23 cellular contexts compared by ENCODE assay signal in genomic region chr21:31484219-31484618, GRCh38.
A peak's percentile ranks its signal among the peaks of the same experiment; 100 is the strongest.
DNase-seq lines count a peak whose midpoint lies in the region; ATAC-seq, FAIRE-seq and TF ChIP-seq lines count a peak whose summit lies in the region.
"Had no signal": no experiment of that assay in that cellular context is flagged by ENCODE, and none has a peak within 500 bp of the region (broad histone marks: within the 10 kb centered on the region; RNA-seq: fewer than 3 reads in every experiment).

No MANE protein-coding gene starts in this region.

- no peaks in the 10 kb centered on the region for H3K79me2 ChIP-seq in mammary epithelial cell (ENCODE audit: insufficient read depth, low read length)
- peaks cover 0 to 32% of the 10 kb centered on the region in 2 experiments; a peak in 2 of 4 replicates for H3K79me2 ChIP-seq in H1 (ENCODE audit: control insufficient read depth in 1 of 2, insufficient read depth in 2 of 2, low read length in 2 of 2)

- WGBS in mammary epithelial cell (ENCODE audit: low coverage, missing lambda C conversion rate): 35% methylated on average over 5 of the region's 5 CpGs
- WGBS in H1 (ENCODE audit: extremely low coverage in 1 of 2, insufficient coverage in 1 of 2, insufficient read length in 1 of 2, insufficient replicate concordance in 2 of 2, low coverage in 1 of 2, low lambda C conversion rate in 2 of 2, missing lambda C conversion rate in 1 of 2), 2 experiments: 64% methylated on average over 5 of the region's 5 CpGs; no CpG with 5 or more reads in 1 of the 2 experiments

- intact Hi-C loops in MCF 10A (cut with micrococcal nuclease): no loop called here
- intact Hi-C loops in mammary epithelial cell (cut with micrococcal nuclease): no loop called here
- intact Hi-C loops in activated CD8-positive, alpha-beta T cell treated with anti-CD3 and anti-CD28 coated beads for 36 hours (cut with micrococcal nuclease): no loop called here

- H3K14ac ChIP-seq in H1 (ENCODE audit: insufficient read length): no peak overlapping the region

- no peaks in the 10 kb centered on the region for H3K4me1 Mint-ChIP-seq in MCF 10A (ENCODE audit: insufficient read depth, unreplicated experiment)
- no peaks in the 10 kb centered on the region for H3K4me1 Mint-ChIP-seq in activated CD8-positive, alpha-beta T cell treated with anti-CD3 and anti-CD28 coated beads for 36 hours (ENCODE audit: low read depth)
- H3K4me1 Mint-ChIP-seq: CD4-positive, CD25-positive, alpha-beta regulatory T cell had no signal

- peak overlapping the region; percentile 45; the same call in 1 of the 2 replicates for H2AK5ac ChIP-seq in H1 (ENCODE audit: low read depth, low read length)

- no peak for TF ChIP-seq EP300 in H1 (IDR thresholded peaks at IDR 0.05; ENCODE audit: borderline replicate concordance in 1 of 2, low read depth in 2 of 2, low read length in 2 of 2)

- H3K18ac ChIP-seq in H1 (ENCODE audit: extremely low read depth, low read length): no peak overlapping the region

- no peak overlapping the region for H3K27ac Mint-ChIP-seq in MCF 10A (ENCODE audit: low read depth, unreplicated experiment)
- no peak overlapping the region for H3K27ac Mint-ChIP-seq in activated CD8-positive, alpha-beta T cell treated with anti-CD3 and anti-CD28 coated beads for 36 hours
- H3K27ac Mint-ChIP-seq: CD4-positive, CD25-positive, alpha-beta regulatory T cell; IgD-negative memory B cell had no signal

- peak overlapping the region; percentile 84; the same call in 1 of the 2 replicates for H2BK15ac ChIP-seq in H1 (ENCODE audit: low read length)

- ATAC-seq in activated CD8-positive, alpha-beta T cell treated with anti-CD3 and anti-CD28 coated beads for 36 hours: no peak
- ATAC-seq: Panc1 had no signal

- H2BK20ac ChIP-seq in H1 (ENCODE audit: low read length): peak overlapping the region; percentile 90

- POLR2A ChIA-PET in MCF 10A (lab: Yijun Ruan, JAX): no interaction called here
- POLR2A ChIA-PET in H1 (lab: Charles Lee; ENCODE audit: partially characterized antibody): no interaction called here
- POLR2A ChIA-PET in activated CD8-positive, alpha-beta T cell treated with anti-CD3 and anti-CD28 coated beads for 36 hours (lab: Charles Lee): no interaction called here

- H3K56ac ChIP-seq in H1 (replicated peaks; ENCODE audit: insufficient read length, low read depth, low read length): no peak overlapping the region

- no peak overlapping the region for H3K23ac ChIP-seq in H1 (ENCODE audit: insufficient read length)

- no peak overlapping the region for H3K4ac ChIP-seq in H1 (replicated peaks; ENCODE audit: insufficient read length, low read depth, low read length)

- H3K4me1 ChIP-seq in mammary epithelial cell (ENCODE audit: insufficient read depth, low read length) (no peaks in the 10 kb centered on the region), H1 (replicated peaks in 1 of 4; ENCODE audit: control insufficient read depth in 3 of 4, insufficient read depth in 4 of 4, low read length in 3 of 4) (peaks cover 0 to 3% (median 2%) of the 10 kb centered on the region in 4 experiments; a peak in 2 of 7 replicates)
- H3K4me1 ChIP-seq: BE2C, Caco-2 had no signal

- no peak for TF ChIP-seq RAD21 in H1 (IDR thresholded peaks at IDR 0.05 in 1 of 2, conservative IDR thresholded peaks at IDR 0.05 in 1 of 2; ENCODE audit: low read depth in 2 of 2, low read length in 2 of 2)

- in situ Hi-C loops in mammary epithelial cell (cut with MboI; ENCODE audit: low sequenced_read_pairs in 2 of 2): no loop called here

- H3K9me3 Mint-ChIP-seq in MCF 10A (ENCODE audit: unreplicated experiment): peaks cover 11% of the 10 kb centered on the region
- peaks cover 19% of the 10 kb centered on the region for H3K9me3 Mint-ChIP-seq in activated CD8-positive, alpha-beta T cell treated with anti-CD3 and anti-CD28 coated beads for 36 hours

- no TSS peak for BruUV-seq in MCF 10A (replicated peaks; lab: Mats Ljungman, UMichigan)
- BruUV-seq in mammary epithelial cell (replicated peaks; lab: Mats Ljungman, UMichigan): no TSS peak

- peak; percentile 21 for DNase-seq in MCF 10A (ENCODE audit: unreplicated experiment)
- no peak for DNase-seq in mammary epithelial cell
- DNase-seq in NCI-H345 treated with DMSO at 0.1 percent for 48 hours (lab: John Stamatoyannopoulos, UW; ENCODE audit: unreplicated experiment): peak; percentile 92
- peak in 1 of 2 experiments; percentile 38 for DNase-seq in H1 (ENCODE audit: low read depth in 1 of 2, low spot score in 2 of 2)
- no peak for DNase-seq in EL
- no peak for DNase-seq in stimulated activated CD4-positive, alpha-beta T cell treated with anti-CD3 and anti-CD28 coated beads, Interleukin-1b, Interleukin-23, amount 100 ng/mL, for 48 hours
- DNase-seq in activated CD8-positive, alpha-beta T cell treated with anti-CD3 and anti-CD28 coated beads for 36 hours: no peak
- no peak for DNase-seq in NK-92 treated with Interleukin-12 subunit alpha and Interleukin-12 subunit beta, amount 100 ng/mL, for 24 hours (lab: John Stamatoyannopoulos, UW)
- DNase-seq: 8988T; BE2C; Caco-2; CD4-positive, CD25-positive, alpha-beta regulatory T cell; DMS153; Kasumi-1; MM.1S; NCI-H1092; NCI-H1436 treated with DMSO at 0.1 percent for 48 hours; NCI-H524 had no signal

- H3K9ac ChIP-seq in mammary epithelial cell (ENCODE audit: insufficient read depth, low read length): no peak overlapping the region
- no peak overlapping the region for H3K9ac ChIP-seq in H1 (replicated peaks in 1 of 4; ENCODE audit: extremely low read depth in 1 of 4, low read depth in 3 of 4, low read length in 3 of 4)

- H3K4me2 ChIP-seq in mammary epithelial cell (ENCODE audit: insufficient read depth, low read depth, low read length) (no peak overlapping the region), H1 (ENCODE audit: insufficient read depth in 1 of 2, low read depth in 2 of 2, low read length in 2 of 2) (peak overlapping the region in 1 of 2 experiments; percentile 1; a peak in 1 of 4 replicates)

- TF ChIP-seq CTCF in MCF 10A (IDR thresholded peaks at IDR 0.05; ENCODE audit: unreplicated experiment): no peak
- TF ChIP-seq CTCF in mammary epithelial cell (conservative IDR thresholded peaks at IDR 0.05 in 1 of 2, IDR thresholded peaks at IDR 0.05 in 1 of 2; ENCODE audit: extremely low read depth in 1 of 2, insufficient read depth in 1 of 2, low read depth in 1 of 2, low read length in 2 of 2): no peak
- no peak for TF ChIP-seq CTCF in H1 (IDR thresholded peaks at IDR 0.05; ENCODE audit: control extremely low read depth in 1 of 3, insufficient read depth in 1 of 3, low read depth in 1 of 3, low read length in 3 of 3)
- no peak for TF ChIP-seq CTCF in activated CD8-positive, alpha-beta T cell treated with anti-CD3 and anti-CD28 coated beads for 36 hours (IDR thresholded peaks at IDR 0.05)

- CTCF ChIA-PET in MCF 10A (lab: Yijun Ruan, JAX) (interaction anchor here (0.5 to 0.6 kb wide), 2 partner anchors 48 to 97 kb away, joined by 3 read pairs; no protein-coding TSS in a partner anchor), mammary epithelial cell (lab: Charles Lee; ENCODE audit: low non-redundant PET) (no interaction called here), H1 (lab: Charles Lee; ENCODE audit: partially characterized antibody) (interaction anchor here (0.7 to 1.3 kb wide), 5 partner anchors 9 to 199 kb away, joined by 3 read pairs; no protein-coding TSS in a partner anchor)
- CTCF ChIA-PET in activated CD8-positive, alpha-beta T cell treated with anti-CD3 and anti-CD28 coated beads for 36 hours (lab: Charles Lee): no interaction called here

- peak overlapping the region; percentile 15 for H4K91ac ChIP-seq in H1 (replicated peaks; ENCODE audit: insufficient read length, low read length)

- H3K36me3 ChIP-seq in mammary epithelial cell (ENCODE audit: insufficient read depth, low read length) (no peaks in the 10 kb centered on the region), H1 (ENCODE audit: control insufficient read depth in 2 of 4, insufficient read depth in 4 of 4, low read length in 3 of 4) (no peaks in the 10 kb centered on the region)
- H3K36me3 ChIP-seq: BE2C had no signal

- H2BK120ac ChIP-seq in H1 (replicated peaks; ENCODE audit: low read depth, low read length): no peak overlapping the region

- peak overlapping the region; percentile 55; the same call in 1 of the 2 replicates for H2BK12ac ChIP-seq in H1 (ENCODE audit: low read depth, low read length)

- H4K5ac ChIP-seq in H1 (ENCODE audit: insufficient read length, low read depth, low read length): no peak overlapping the region

- H3K4me3 ChIP-seq in mammary epithelial cell (replicated peaks in 1 of 3; ENCODE audit: insufficient read depth in 1 of 3, low read depth in 2 of 3, low read length in 3 of 3): no peak overlapping the region
- H3K4me3 ChIP-seq in H1 (ENCODE audit: extremely low read depth in 1 of 4, insufficient read depth in 2 of 4, low read depth in 3 of 4, low read length in 4 of 4): no peak overlapping the region

- no peak for TF ChIP-seq POLR2A in H1 (IDR thresholded peaks at IDR 0.05; ENCODE audit: control extremely low read depth in 1 of 2, low read depth in 2 of 2, low read length in 2 of 2)

- H3K27me3 ChIP-seq in mammary epithelial cell (ENCODE audit: insufficient read depth, low read length): no peaks in the 10 kb centered on the region
- H3K27me3 ChIP-seq in H1 (replicated peaks in 1 of 4; ENCODE audit: control insufficient read depth in 3 of 4, extremely low read depth in 1 of 4, insufficient read depth in 3 of 4, low read length in 3 of 4): no peaks in the 10 kb centered on the region
- H3K27me3 ChIP-seq: BE2C had no signal

- no peaks in the 10 kb centered on the region; the same call in 1 of the 2 replicates for H3K23me2 ChIP-seq in H1 (ENCODE audit: low read depth, low read length)

- no peak overlapping the region for H3K4me3 Mint-ChIP-seq in MCF 10A (ENCODE audit: unreplicated experiment)
- no peak overlapping the region for H3K4me3 Mint-ChIP-seq in activated CD8-positive, alpha-beta T cell treated with anti-CD3 and anti-CD28 coated beads for 36 hours
- H3K4me3 Mint-ChIP-seq: CD4-positive, CD25-positive, alpha-beta regulatory T cell; IgD-negative memory B cell had no signal

- H3K27me3 Mint-ChIP-seq in MCF 10A (ENCODE audit: insufficient read depth, unreplicated experiment): no peaks in the 10 kb centered on the region
- H3K27me3 Mint-ChIP-seq in activated CD8-positive, alpha-beta T cell treated with anti-CD3 and anti-CD28 coated beads for 36 hours: no peaks in the 10 kb centered on the region
- H3K27me3 Mint-ChIP-seq: CD4-positive, CD25-positive, alpha-beta regulatory T cell had no signal

- H4K20me1 ChIP-seq in mammary epithelial cell (ENCODE audit: insufficient read depth, low read length): no peaks in the 10 kb centered on the region
- H4K20me1 ChIP-seq in H1 (replicated peaks in 1 of 2; ENCODE audit: control insufficient read depth in 1 of 2, insufficient read depth in 2 of 2, low read length in 2 of 2): no peaks in the 10 kb centered on the region

- no peak for FAIRE-seq in H1 (lab: Jason Lieb, UNC)
- FAIRE-seq: GM12891, GM18507, H54 had no signal

- dilution Hi-C loops in mammary epithelial cell (cut with HindIII; ENCODE audit: low sequenced_read_pairs): no loop called here

- H2BK5ac ChIP-seq in H1 (ENCODE audit: low read depth, low read length): peak overlapping the region; percentile 30; the same call in 1 of the 2 replicates

- H3K27ac ChIP-seq in mammary epithelial cell (ENCODE audit: insufficient read depth, low read depth, low read length) (no peak overlapping the region), H1 (ENCODE audit: low read depth, low read length) (peak overlapping the region; percentile 48)

- H3K9me3 ChIP-seq in mammary epithelial cell (replicated peaks; ENCODE audit: insufficient read depth, low read length): peaks cover 4% of the 10 kb centered on the region
- peaks cover 8 to 9% of the 10 kb centered on the region in 2 experiments for H3K9me3 ChIP-seq in H1 (ENCODE audit: insufficient read depth in 2 of 2, low read depth in 1 of 2, low read length in 1 of 2)
- H3K9me3 ChIP-seq: BE2C had no signal

- no peaks in the 10 kb centered on the region for H3K36me3 Mint-ChIP-seq in MCF 10A (ENCODE audit: insufficient read depth, unreplicated experiment)
- peaks cover 4% of the 10 kb centered on the region for H3K36me3 Mint-ChIP-seq in activated CD8-positive, alpha-beta T cell treated with anti-CD3 and anti-CD28 coated beads for 36 hours (ENCODE audit: low read depth)
- H3K36me3 Mint-ChIP-seq: IgD-negative memory B cell had no signal

- H4K8ac ChIP-seq in H1 (ENCODE audit: extremely low read depth, insufficient read depth, low read length): no peak overlapping the region

- H2AFZ ChIP-seq in mammary epithelial cell (ENCODE audit: low read depth, low read length) (no peak overlapping the region), H1 (ENCODE audit: low read length) (no peak overlapping the region)

- H3K79me1 ChIP-seq in H1 (ENCODE audit: low read depth, low read length): peaks cover 20% of the 10 kb centered on the region

Comparison
In these comparisons a context has a peak if more than half of its experiments do, and no peak if none do; other contexts are left out.
1. DNase-seq: peak in MCF 10A (single experiment) and NCI-H345 treated with DMSO at 0.1 percent for 48 hours (single experiment); none in mammary epithelial cell (single experiment), EL (single experiment), stimulated activated CD4-positive, alpha-beta T cell treated with anti-CD3 and anti-CD28 coated beads, Interleukin-1b, Interleukin-23, amount 100 ng/mL, for 48 hours (single experiment), activated CD8-positive, alpha-beta T cell treated with anti-CD3 and anti-CD28 coated beads for 36 hours (single experiment) and NK-92 treated with Interleukin-12 subunit alpha and Interleukin-12 subunit beta, amount 100 ng/mL, for 24 hours (single experiment).
2. CTCF ChIA-PET loops: an anchor here in MCF 10A (0.5 to 0.6 kb wide) and H1 (0.7 to 1.3 kb wide); none called in mammary epithelial cell and activated CD8-positive, alpha-beta T cell treated with anti-CD3 and anti-CD28 coated beads for 36 hours.